ENCODE assay signal across 16 cellular contexts in genomic region chr4:72842323-72842722, GRCh38.
"Had no signal": no experiment of that assay in that cellular context is flagged by ENCODE, and none has a peak within 500 bp of the region (broad histone marks: within the 10 kb centered on the region; RNA-seq: fewer than 3 reads in every experiment).

No MANE protein-coding gene starts in this region.

- DNase-seq: activated CD4-positive, alpha-beta T cell treated with anti-CD3 and anti-CD28 coated beads for 4 hours; activated CD8-positive, alpha-beta memory T cell treated with anti-CD3 and anti-CD28 coated beads, Interleukin-2, amount 50 U/mL, for 4 hours; activated CD8-positive, alpha-beta T cell treated with anti-CD3 and anti-CD28 coated beads for 36 hours; activated naive CD8-positive, alpha-beta T cell treated with anti-CD3 and anti-CD28 coated beads, Interleukin-2, amount 10 ng/mL, durations not matched to agents 7 days and 5 days; effector memory CD4-positive, alpha-beta T cell; hypothalamus; nucleus accumbens; sigmoid colon; stimulated activated CD4-positive, alpha-beta T cell treated with anti-CD3 and anti-CD28 coated beads, Interleukin-4, amount 100 ng/mL, for 1 hour; stimulated activated CD8-positive, alpha-beta memory T cell treated with anti-CD3 and anti-CD28 coated beads, Interleukin-4, amount 100 ng/mL, for 48 hours; upper lobe of left lung had no signal

- H3K27me3 Mint-ChIP-seq: activated naive CD8-positive, alpha-beta T cell treated with anti-CD3 and anti-CD28 coated beads, Interleukin-2, amount 10 ng/mL, durations not matched to agents 7 days and 5 days; natural killer cell treated with Interleukin-12 subunit alpha and Interleukin-12 subunit beta and Interleukin-15 and Interleukin-18, amount 100 ng/mL, for 72 hours had no signal

- H3K27me3 ChIP-seq: sigmoid colon, upper lobe of left lung had no signal

- H3K36me3 ChIP-seq: sigmoid colon, upper lobe of left lung had no signal

- H3K9me3 ChIP-seq: sigmoid colon, upper lobe of left lung had no signal

- H3K36me3 Mint-ChIP-seq: activated naive CD8-positive, alpha-beta T cell treated with anti-CD3 and anti-CD28 coated beads, Interleukin-2, amount 10 ng/mL, durations not matched to agents 7 days and 5 days; natural killer cell treated with Interleukin-12 subunit alpha and Interleukin-12 subunit beta and Interleukin-15 and Interleukin-18, amount 100 ng/mL, for 72 hours had no signal

- H3K4me1 Mint-ChIP-seq: activated naive CD8-positive, alpha-beta T cell treated with anti-CD3 and anti-CD28 coated beads, Interleukin-2, amount 10 ng/mL, durations not matched to agents 7 days and 5 days; central memory CD8-positive, alpha-beta T cell had no signal

- H3K4me1 ChIP-seq: sigmoid colon, upper lobe of left lung had no signal

- H3K27ac ChIP-seq: epithelial cell of prostate, sigmoid colon, upper lobe of left lung had no signal

- ATAC-seq: activated CD8-positive, alpha-beta T cell treated with anti-CD3 and anti-CD28 coated beads for 36 hours; natural killer cell treated with Interleukin-12 subunit alpha and Interleukin-12 subunit beta and Interleukin-15 and Interleukin-18, amount 100 ng/mL, for 72 hours had no signal

- H3K4me3 ChIP-seq: sigmoid colon, upper lobe of left lung had no signal

- H3K9me3 Mint-ChIP-seq: activated naive CD8-positive, alpha-beta T cell treated with anti-CD3 and anti-CD28 coated beads, Interleukin-2, amount 10 ng/mL, durations not matched to agents 7 days and 5 days had no signal

- H3K4me3 Mint-ChIP-seq: activated CD8-positive, alpha-beta T cell treated with anti-CD3 and anti-CD28 coated beads for 36 hours; activated naive CD8-positive, alpha-beta T cell treated with anti-CD3 and anti-CD28 coated beads, Interleukin-2, amount 10 ng/mL, durations not matched to agents 7 days and 5 days; central memory CD8-positive, alpha-beta T cell; natural killer cell treated with Interleukin-12 subunit alpha and Interleukin-12 subunit beta and Interleukin-15 and Interleukin-18, amount 100 ng/mL, for 72 hours; stimulated activated naive CD8-positive, alpha-beta T cell treated with anti-CD3 and anti-CD28 coated beads, Interleukin-15, Interleukin-2, amounts not matched to agents 100 ng/mL and 50 ng/mL, for 24 hours; T-helper 1 cell treated with Interleukin-12 subunit alpha and Interleukin-12 subunit beta and Interleukin-4 antibody, amounts not matched to agents 30 μg/mL and 1 μg/mL, for 36 hours had no signal

- H3K27ac Mint-ChIP-seq: activated CD8-positive, alpha-beta T cell treated with anti-CD3 and anti-CD28 coated beads for 36 hours; activated naive CD8-positive, alpha-beta T cell treated with anti-CD3 and anti-CD28 coated beads, Interleukin-2, amount 10 ng/mL, durations not matched to agents 7 days and 5 days; natural killer cell treated with Interleukin-12 subunit alpha and Interleukin-12 subunit beta and Interleukin-15 and Interleukin-18, amount 100 ng/mL, for 72 hours; stimulated activated naive CD8-positive, alpha-beta T cell treated with anti-CD3 and anti-CD28 coated beads, Interleukin-15, Interleukin-2, amounts not matched to agents 100 ng/mL and 50 ng/mL, for 24 hours; T-helper 1 cell treated with Interleukin-12 subunit alpha and Interleukin-12 subunit beta and Interleukin-4 antibody, amounts not matched to agents 30 μg/mL and 1 μg/mL, for 36 hours had no signal
